Comparison of ENCODE assay signal across 15 cellular contexts in the genomic region with DNA sequence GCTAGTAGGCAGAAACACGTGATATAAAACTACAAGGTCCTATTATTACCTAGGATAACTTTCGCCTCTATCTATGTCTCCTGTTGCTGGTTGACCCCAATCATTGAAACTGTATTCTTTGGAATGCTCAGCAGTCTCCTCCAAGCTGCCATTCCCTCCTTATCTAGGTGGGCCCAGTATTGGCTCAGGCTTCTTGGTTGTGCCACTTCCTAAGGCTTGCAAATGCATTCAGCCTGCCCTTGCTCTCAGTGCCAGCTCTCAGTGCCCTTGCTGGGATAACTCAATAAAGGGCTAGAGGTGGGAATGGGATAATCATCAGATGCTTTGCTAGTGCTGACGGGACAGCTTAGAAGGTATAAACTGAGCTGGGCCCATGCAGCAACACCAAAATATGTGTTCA. TPM values are rescaled to one million over a fixed set of nuclear protein-coding genes. Genes with fewer than 3 reads are reported as not detected.
DNase-seq lines count a peak whose midpoint lies in the region; ATAC-seq and TF ChIP-seq lines count a peak whose summit lies in the region.
"Had no signal": no experiment of that assay in that cellular context is flagged by ENCODE, and none has a peak within 500 bp of the region (broad histone marks: within the 10 kb centered on the region; RNA-seq: fewer than 3 reads in every experiment).

No MANE protein-coding gene starts in this region.

- no peak overlapping the region for H3K4me3 ChIP-seq in dorsolateral prefrontal cortex
- H3K4me3 ChIP-seq: sigmoid colon had no signal

- H3K27me3 Mint-ChIP-seq in activated T-cell treated with anti-CD3 and anti-CD28 coated beads, Interleukin-2, amount 50 U/mL, for 4 hours (ENCODE audit: low read depth), result no peaks in the 10 kb centered on the region
- no peaks in the 10 kb centered on the region for H3K27me3 Mint-ChIP-seq in IgD-negative memory B cell
- H3K27me3 Mint-ChIP-seq in dendritic cell treated with granulocyte-macrophage colony-stimulating factor and Interleukin-4, amounts not matched to agents 40 ng/mL and 50 ng/mL, for 4 days, result no peaks in the 10 kb centered on the region
- H3K27me3 Mint-ChIP-seq in stimulated activated memory B cell treated with anti-CD40 and anti-IgM and Interleukin-4, amounts not matched to agents 10 μg/mL and 1 μg/mL and 100 μg/mL, for 72 hours, result no peaks in the 10 kb centered on the region

- no peaks in the 10 kb centered on the region for H3K27me3 ChIP-seq in dorsolateral prefrontal cortex
- H3K27me3 ChIP-seq: sigmoid colon had no signal

- intact Hi-C loops in dendritic cell treated with granulocyte-macrophage colony-stimulating factor and Interleukin-4, amounts not matched to agents 40 ng/mL and 50 ng/mL, for 4 days (cut with micrococcal nuclease), result no loop called here
- intact Hi-C loops in dorsolateral prefrontal cortex (cut with DNase I), result no loop called here

- no peak overlapping the region for H3K27ac ChIP-seq in dorsolateral prefrontal cortex

- H3K27ac Mint-ChIP-seq in IgD-negative memory B cell, result peak overlapping the region in 2 of 3 donors; percentile 12 to 79
- peak overlapping the region; percentile 13 for H3K27ac Mint-ChIP-seq in dendritic cell treated with granulocyte-macrophage colony-stimulating factor and Interleukin-4, amounts not matched to agents 40 ng/mL and 50 ng/mL, for 4 days
- H3K27ac Mint-ChIP-seq in stimulated activated memory B cell treated with anti-CD40 and anti-IgM and Interleukin-4, amounts not matched to agents 10 μg/mL and 1 μg/mL and 100 μg/mL, for 72 hours, result peak overlapping the region; percentile 82

- no peak for DNase-seq in activated T-cell treated with anti-CD3 and anti-CD28 coated beads, Interleukin-2, amount 50 U/mL, for 4 hours
- DNase-seq in activated T-cell treated with anti-CD3 and anti-CD28 coated beads, Interleukin-2, amount 50 U/mL, for 1 hour, result no peak
- DNase-seq in dorsolateral prefrontal cortex (no peak), anterior cingulate cortex (lab: John Stamatoyannopoulos, UW) (no peak)
- DNase-seq: effector CD4-positive, alpha-beta T cell; EL; hippocampal formation; kidney glomerular epithelial cell; NCI-H1436 treated with DMSO at 0.1 percent for 48 hours; NCI-H226; sigmoid colon had no signal

- H3K36me3 Mint-ChIP-seq in activated T-cell treated with anti-CD3 and anti-CD28 coated beads, Interleukin-2, amount 50 U/mL, for 4 hours (ENCODE audit: insufficient read depth), result peaks cover 71% of the 10 kb centered on the region
- H3K36me3 Mint-ChIP-seq in IgD-negative memory B cell, result peaks cover 9% of the 10 kb centered on the region
- peaks cover 99% of the 10 kb centered on the region for H3K36me3 Mint-ChIP-seq in dendritic cell treated with granulocyte-macrophage colony-stimulating factor and Interleukin-4, amounts not matched to agents 40 ng/mL and 50 ng/mL, for 4 days (ENCODE audit: low read depth)
- H3K36me3 Mint-ChIP-seq in stimulated activated memory B cell treated with anti-CD40 and anti-IgM and Interleukin-4, amounts not matched to agents 10 μg/mL and 1 μg/mL and 100 μg/mL, for 72 hours, result peaks cover 43% of the 10 kb centered on the region

- H3K4me3 Mint-ChIP-seq in activated T-cell treated with anti-CD3 and anti-CD28 coated beads, Interleukin-2, amount 50 U/mL, for 4 hours, result peak overlapping the region; percentile 19
- peak overlapping the region in 1 of 4 donors; percentile 1 for H3K4me3 Mint-ChIP-seq in IgD-negative memory B cell
- no peak overlapping the region for H3K4me3 Mint-ChIP-seq in dendritic cell treated with granulocyte-macrophage colony-stimulating factor and Interleukin-4, amounts not matched to agents 40 ng/mL and 50 ng/mL, for 4 days
- no peak overlapping the region for H3K4me3 Mint-ChIP-seq in stimulated activated memory B cell treated with anti-CD40 and anti-IgM and Interleukin-4, amounts not matched to agents 10 μg/mL and 1 μg/mL and 100 μg/mL, for 72 hours

- ATAC-seq in activated T-cell treated with anti-CD3 and anti-CD28 coated beads, Interleukin-2, amount 50 U/mL, for 4 hours, result no peak
- no peak for ATAC-seq in stimulated activated memory B cell treated with anti-CD40 and anti-IgM and Interleukin-4, amounts not matched to agents 10 μg/mL and 1 μg/mL and 100 μg/mL, for 72 hours
- no peak for ATAC-seq in HG02678 (IDR thresholded peaks at IDR 0.05; ENCODE audit: unreplicated experiment)

- peaks cover 95% of the 10 kb centered on the region for H3K4me1 Mint-ChIP-seq in activated T-cell treated with anti-CD3 and anti-CD28 coated beads, Interleukin-2, amount 50 U/mL, for 4 hours (ENCODE audit: low read depth)
- peaks cover 78 to 84% (median 78%) of the 10 kb centered on the region in 3 donors for H3K4me1 Mint-ChIP-seq in IgD-negative memory B cell
- H3K4me1 Mint-ChIP-seq in dendritic cell treated with granulocyte-macrophage colony-stimulating factor and Interleukin-4, amounts not matched to agents 40 ng/mL and 50 ng/mL, for 4 days (ENCODE audit: low read depth), result peaks cover 97% of the 10 kb centered on the region
- H3K4me1 Mint-ChIP-seq in stimulated activated memory B cell treated with anti-CD40 and anti-IgM and Interleukin-4, amounts not matched to agents 10 μg/mL and 1 μg/mL and 100 μg/mL, for 72 hours, result peaks cover 97% of the 10 kb centered on the region

- H3K9me3 Mint-ChIP-seq in activated T-cell treated with anti-CD3 and anti-CD28 coated beads, Interleukin-2, amount 50 U/mL, for 4 hours, result no peaks in the 10 kb centered on the region
- no peaks in the 10 kb centered on the region for H3K9me3 Mint-ChIP-seq in IgD-negative memory B cell
- no peaks in the 10 kb centered on the region for H3K9me3 Mint-ChIP-seq in dendritic cell treated with granulocyte-macrophage colony-stimulating factor and Interleukin-4, amounts not matched to agents 40 ng/mL and 50 ng/mL, for 4 days
- H3K9me3 Mint-ChIP-seq in stimulated activated memory B cell treated with anti-CD40 and anti-IgM and Interleukin-4, amounts not matched to agents 10 μg/mL and 1 μg/mL and 100 μg/mL, for 72 hours, result no peaks in the 10 kb centered on the region

- no peak for TF ChIP-seq CTCF in dorsolateral prefrontal cortex (IDR thresholded peaks at IDR 0.05 in 54 of 56, conservative IDR thresholded peaks at IDR 0.05 in 2 of 56; ENCODE audit: low read depth in 1 of 56, partially characterized antibody in 56 of 56)

RNA-seq across cellular contexts. Expression of gene CD44, which starts 13.6 kb away (rescaled TPM):
- 100 to 1,000 TPM; 468 to 781 (median 646) TPM for total RNA-seq in activated T-cell treated with anti-CD3 and anti-CD28 coated beads, Interleukin-2, amount 50 U/mL, for 4 hours
- 176 TPM for polyA plus RNA-seq in IgD-negative memory B cell
- total RNA-seq in dorsolateral prefrontal cortex, result 100 to 1,000 TPM in 29 of 120 experiments, 10 to 100 TPM in 87, 1 to 10 TPM in 4; 6.5 to 291 (median 54.5) TPM

Comparison
In these comparisons a context has a peak if more than half of its experiments do, and no peak if none do; other contexts are left out.
1. H3K27ac Mint-ChIP-seq: peak in every context shown above with its lines; median percentile 82 in stimulated activated memory B cell treated with anti-CD40 and anti-IgM and Interleukin-4, amounts not matched to agents 10 μg/mL and 1 μg/mL and 100 μg/mL, for 72 hours; 46 in IgD-negative memory B cell; 13 in dendritic cell treated with granulocyte-macrophage colony-stimulating factor and Interleukin-4, amounts not matched to agents 40 ng/mL and 50 ng/mL, for 4 days.